In the genomic region with DNA sequence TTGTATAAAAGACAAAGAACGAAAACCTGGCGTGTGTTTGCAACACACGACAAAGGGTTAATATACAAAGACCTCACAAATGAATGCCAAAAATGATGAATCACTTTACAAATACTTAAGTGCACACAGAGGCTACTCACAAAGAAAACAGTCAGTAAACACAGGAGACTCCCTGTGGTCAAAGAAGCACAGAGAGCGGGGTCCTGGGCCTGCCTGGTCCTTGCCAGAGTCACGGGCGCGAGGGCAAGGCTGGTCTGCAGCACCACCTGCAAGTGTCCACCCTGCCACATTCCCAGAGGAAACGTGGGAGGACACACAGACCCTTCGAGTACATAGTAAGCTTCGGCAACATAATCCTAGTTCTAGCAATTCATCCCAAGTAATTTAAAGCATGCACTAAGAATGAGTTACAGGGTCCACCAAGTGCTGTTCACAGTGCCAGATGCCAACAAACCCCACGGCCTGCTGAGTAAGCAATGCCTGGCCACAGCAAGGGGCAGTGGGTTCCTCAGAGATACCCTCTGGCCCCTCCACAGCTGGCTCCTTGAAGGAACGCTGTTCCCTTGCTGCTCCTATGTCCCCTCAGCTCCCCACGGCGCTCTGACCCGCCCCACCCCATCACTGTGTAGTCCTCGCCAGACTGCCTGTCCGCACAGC, we compare ENCODE assay signal across 9 cellular contexts. TPM values are rescaled to one million over a fixed set of nuclear protein-coding genes. Genes with fewer than 3 reads are reported as not detected.
A peak's percentile ranks its signal among the peaks of the same experiment; 100 is the strongest.
DNase-seq lines count a peak whose midpoint lies in the region; ATAC-seq, FAIRE-seq and TF ChIP-seq lines count a peak whose summit lies in the region.
"Had no signal": no experiment of that assay in that cellular context is flagged by ENCODE, and none has a peak within 500 bp of the region (broad histone marks: within the 10 kb centered on the region; RNA-seq: fewer than 3 reads in every experiment).

No MANE protein-coding gene starts in this region.

- no peak for FAIRE-seq in GM12892 (lab: Jason Lieb, UNC)

- H3K27me3 ChIP-seq in ACC112 (ENCODE audit: insufficient read depth, low read length) (no peaks in the 10 kb centered on the region), HL-60 (ENCODE audit: insufficient read depth, poor library complexity, severe bottlenecking) (no peaks in the 10 kb centered on the region), left lung (no peaks in the 10 kb centered on the region)

- DNase-seq in HL-60 (ENCODE audit: low read depth in 1 of 2, low spot score in 1 of 2) (no peak), astrocyte of the spinal cord (ENCODE audit: low read depth, low spot score) (peak; percentile 89), left lung (peak in 1 of 2 donors; percentile 68), GM12892 (ENCODE audit: insufficient read length) (no peak), NOMO-1 treated with DMSO at 0.1 percent for 48 hours (lab: John Stamatoyannopoulos, UW; ENCODE audit: unreplicated experiment) (no peak)
- DNase-seq: NCI-H1105 treated with DMSO at 0.1 percent for 48 hours had no signal

- no peaks in the 10 kb centered on the region for H3K9me3 ChIP-seq in left lung

- H3K4me3 ChIP-seq in ACC112 (ENCODE audit: low read depth, low read length) (peak overlapping the region; percentile 50), HL-60 (replicated peaks; ENCODE audit: insufficient read depth, low read length) (peak overlapping the region; percentile 11; the same call in 1 of the 2 replicates), astrocyte of the spinal cord (ENCODE audit: low read depth, low read length) (no peak overlapping the region), left lung (no peak overlapping the region)

- H3K27ac ChIP-seq in ACC112 (ENCODE audit: low read depth, low read length): peak overlapping the region; percentile 80
- peak overlapping the region; percentile 54 for H3K27ac ChIP-seq in HL-60 (replicated peaks)
- H3K27ac ChIP-seq in left lung: peak overlapping the region; percentile 42 to 63

- no peak for TF ChIP-seq POLR2A in GM12892 (IDR thresholded peaks at IDR 0.05; ENCODE audit: low read depth, low read length)

- in situ Hi-C loops in astrocyte of the spinal cord (cut with HindIII; ENCODE audit: low sequenced_read_pairs): no loop called here

- TF ChIP-seq CTCF in HL-60 (IDR thresholded peaks at IDR 0.05; ENCODE audit: insufficient read depth, low read length): no peak
- no peak for TF ChIP-seq CTCF in astrocyte of the spinal cord (IDR thresholded peaks at IDR 0.05; ENCODE audit: low read depth, low read length)
- no peak for TF ChIP-seq CTCF in left lung (IDR thresholded peaks at IDR 0.05)

- peaks cover 43% of the 10 kb centered on the region for H3K79me2 ChIP-seq in ACC112 (ENCODE audit: control insufficient read depth, insufficient read depth, low read length, unreplicated experiment)

- no peak overlapping the region for H2AFZ ChIP-seq in ACC112 (ENCODE audit: low read length, unreplicated experiment)

- intact Hi-C loops in left lung (cut with DNase I): no loop called here

- peaks cover 45% of the 10 kb centered on the region for H3K4me1 ChIP-seq in ACC112 (ENCODE audit: control insufficient read depth, insufficient read depth, low read length, unreplicated experiment)
- peaks cover 8 to 29% of the 10 kb centered on the region in 2 donors for H3K4me1 ChIP-seq in left lung

- ATAC-seq in left lung: peak; percentile 77
- ATAC-seq in GM18519 (IDR thresholded peaks at IDR 0.05; ENCODE audit: low FRiP score, unreplicated experiment): no peak
- ATAC-seq in GM19035 (IDR thresholded peaks at IDR 0.05; ENCODE audit: unreplicated experiment): no peak

- H3K36me3 ChIP-seq in ACC112 (ENCODE audit: insufficient read depth, low read length) (peaks cover 12% of the 10 kb centered on the region; the same call in 1 of the 2 replicates), left lung (peaks cover 0 to 91% of the 10 kb centered on the region in 2 donors)

RNA-seq across cellular contexts. Expression of a gene that starts 24.6 kb away (rescaled TPM):
- total RNA-seq in left lung: 10 to 100 TPM; 28.1 to 28.4 TPM
- polyA plus RNA-seq in GM12892 (2012; ENCODE audit: missing spikeins): 7.8 TPM

RNA-seq across cellular contexts. Expression of a gene that starts 48.6 kb away (rescaled TPM):
- 1 to 10 TPM; 2.1 to 3.4 TPM for total RNA-seq in left lung
- 0.87 TPM for polyA plus RNA-seq in GM12892 (2012; ENCODE audit: missing spikeins)

Comparison
In these comparisons a context has a peak if more than half of its experiments do, and no peak if none do; other contexts are left out.
1. H3K4me3 ChIP-seq: peak in ACC112 (single experiment) and HL-60 (single experiment); none in astrocyte of the spinal cord (single experiment) and left lung (0 of 2).
2. Peak in every context shown above with its lines, with median percentiles within 50 percentile points of each other: H3K27ac ChIP-seq.